1 cellular context compared by ENCODE assay signal in genomic region chr17:44176671-44177501, GRCh38.
TF ChIP-seq lines count a peak whose summit lies in the region.

No MANE protein-coding gene starts in this region.

TF ChIP-seq in K562, 482 proteins besides CTCF, POLR2A, EP300 and RAD21:
- TF ChIP-seq SLC30A9 (CRISPR knock-in tag; IDR thresholded peaks at IDR 0.05): no peak
- TF ChIP-seq ATF1 (CRISPR knock-in tag; IDR thresholded peaks at IDR 0.05): 0 out of 2 replicates have a peak, but pooled peaks have one; percentile 8
- no peak for TF ChIP-seq ATF1 (tag; IDR thresholded peaks at IDR 0.05)
- TF ChIP-seq, protein P1, sequence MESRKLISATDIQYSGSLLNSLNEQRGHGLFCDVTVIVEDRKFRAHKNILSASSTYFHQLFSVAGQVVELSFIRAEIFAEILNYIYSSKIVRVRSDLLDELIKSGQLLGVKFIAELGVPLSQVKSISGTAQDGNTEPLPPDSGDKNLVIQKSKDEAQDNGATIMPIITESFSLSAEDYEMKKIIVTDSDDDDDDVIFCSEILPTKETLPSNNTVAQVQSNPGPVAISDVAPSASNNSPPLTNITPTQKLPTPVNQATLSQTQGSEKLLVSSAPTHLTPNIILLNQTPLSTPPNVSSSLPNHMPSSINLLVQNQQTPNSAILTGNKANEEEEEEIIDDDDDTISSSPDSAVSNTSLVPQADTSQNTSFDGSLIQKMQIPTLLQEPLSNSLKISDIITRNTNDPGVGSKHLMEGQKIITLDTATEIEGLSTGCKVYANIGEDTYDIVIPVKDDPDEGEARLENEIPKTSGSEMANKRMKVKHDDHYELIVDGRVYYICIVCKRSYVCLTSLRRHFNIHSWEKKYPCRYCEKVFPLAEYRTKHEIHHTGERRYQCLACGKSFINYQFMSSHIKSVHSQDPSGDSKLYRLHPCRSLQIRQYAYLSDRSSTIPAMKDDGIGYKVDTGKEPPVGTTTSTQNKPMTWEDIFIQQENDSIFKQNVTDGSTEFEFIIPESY (CRISPR knock-in tag; IDR thresholded peaks at IDR 0.05): peak; percentile 78
- TF ChIP-seq POLR2G (IDR thresholded peaks at IDR 0.05; ENCODE audit: low read depth, low read length): peak; percentile 48; the same call in 1 of the 2 replicates
- peak; percentile 57; the same call in 1 of the 2 replicates for TF ChIP-seq RBFOX2 (IDR thresholded peaks at IDR 0.05; ENCODE audit: low read depth, low read length)
TF ChIP-seq in K562: peak in this region for 4.
